Comparison of ENCODE assay signal across 21 cellular contexts in genomic region chr16:65510850-65511249, GRCh38.
DNase-seq lines count a peak whose midpoint lies in the region; ATAC-seq, FAIRE-seq and TF ChIP-seq lines count a peak whose summit lies in the region.
"Had no signal": no experiment of that assay in that cellular context is flagged by ENCODE, and none has a peak within 500 bp of the region (broad histone marks: within the 10 kb centered on the region; RNA-seq: fewer than 3 reads in every experiment).

No MANE protein-coding gene starts in this region.

- no peak for FAIRE-seq in HepG2 (lab: Jason Lieb, UNC)
- FAIRE-seq: GM18507, pancreas had no signal

- TF ChIP-seq EP300 in HepG2 (IDR thresholded peaks at IDR 0.05; ENCODE audit: low read depth in 2 of 2, low read length in 2 of 2) (no peak), HepG2 (CRISPR knock-in tag; IDR thresholded peaks at IDR 0.05; ENCODE audit: borderline replicate concordance) (no peak)

- no peak for TF ChIP-seq RAD21 in HepG2 (CRISPR knock-in tag; IDR thresholded peaks at IDR 0.05)

- H3K36me3 ChIP-seq in HepG2 (replicated peaks in 1 of 2; ENCODE audit: control insufficient read depth in 1 of 2, insufficient read depth in 2 of 2, low read length in 2 of 2) (no peaks in the 10 kb centered on the region), right lobe of liver (no peaks in the 10 kb centered on the region), mesendoderm (ENCODE audit: control insufficient read depth, insufficient read depth, low read length) (no peaks in the 10 kb centered on the region)
- H3K36me3 ChIP-seq: pancreas, spleen had no signal

- no peak overlapping the region for H3K4ac ChIP-seq in mesendoderm (ENCODE audit: low read depth, low read length)

- no peak overlapping the region for H4K5ac ChIP-seq in mesendoderm (ENCODE audit: low read length)

- H3K56ac ChIP-seq in mesendoderm (ENCODE audit: low read length) = peak overlapping the region; percentile 47

- no peaks in the 10 kb centered on the region for H4K20me1 ChIP-seq in HepG2 (ENCODE audit: insufficient read depth, low read length)

- H3K9ac ChIP-seq in HepG2 (ENCODE audit: insufficient read depth, low read depth, low read length) = no peak overlapping the region
- no peak overlapping the region for H3K9ac ChIP-seq in mesendoderm (ENCODE audit: low read length)
- H3K9ac ChIP-seq: GM23248 had no signal

- WGBS in HepG2 (ENCODE audit: low lambda C conversion rate) = 0% methylated on average over 7 of the region's 7 CpGs
- WGBS in right lobe of liver (ENCODE audit: insufficient coverage, low coverage, low lambda C conversion rate, missing lambda C conversion rate) = 25% methylated on average over 6 of the region's 7 CpGs
- WGBS in mesendoderm (ENCODE audit: extremely low coverage, insufficient coverage, low lambda C conversion rate) = no CpG with 5 or more reads among the region's 7 CpGs

- no peak overlapping the region for H2AFZ ChIP-seq in HepG2 (ENCODE audit: low read length)
- H2AFZ ChIP-seq: GM23248 had no signal

- H3K79me1 ChIP-seq in mesendoderm (ENCODE audit: low read length) = no peaks in the 10 kb centered on the region

- H3K27me3 ChIP-seq in HepG2 (ENCODE audit: control insufficient read depth in 1 of 2, insufficient read depth in 2 of 2, low read length in 2 of 2) = no peaks in the 10 kb centered on the region
- no peaks in the 10 kb centered on the region for H3K27me3 ChIP-seq in right lobe of liver
- H3K27me3 ChIP-seq in mesendoderm (ENCODE audit: insufficient read depth, low read length, poor library complexity) = no peaks in the 10 kb centered on the region
- H3K27me3 ChIP-seq: spleen had no signal

- H3K23ac ChIP-seq in mesendoderm (ENCODE audit: low read length) = peak overlapping the region; percentile 34

- CTCF ChIA-PET in HepG2 (lab: Yijun Ruan, JAX; ENCODE audit: low intra/inter-chr PET ratio, low total read pairs) = no interaction called here

- H3K4me1 ChIP-seq in HepG2 (ENCODE audit: insufficient read depth, low read length) = no peaks in the 10 kb centered on the region
- no peaks in the 10 kb centered on the region for H3K4me1 ChIP-seq in right lobe of liver
- H3K4me1 ChIP-seq in mesendoderm (ENCODE audit: control insufficient read depth, low read depth, low read length) = peaks cover 9% of the 10 kb centered on the region
- H3K4me1 ChIP-seq: pancreas, spleen had no signal

- TF ChIP-seq CTCF in HepG2 (CRISPR knock-in tag; IDR thresholded peaks at IDR 0.05) (no peak), right lobe of liver (IDR thresholded peaks at IDR 0.05) (no peak), choroid plexus epithelial cell (conservative IDR thresholded peaks at IDR 0.05; ENCODE audit: low read depth, low read length) (no peak)

- no peak overlapping the region for H2BK15ac ChIP-seq in mesendoderm (replicated peaks; ENCODE audit: low read depth)

- no peak overlapping the region for H4K8ac ChIP-seq in mesendoderm (ENCODE audit: low read depth, low read length)

- H3K27ac ChIP-seq in HepG2 (ENCODE audit: extremely low read length, insufficient read depth, low read length) (no peak overlapping the region), right lobe of liver (no peak overlapping the region), mesendoderm (ENCODE audit: low read depth, low read length) (peak overlapping the region; percentile 7)
- H3K27ac ChIP-seq: GM23248, pancreas, spleen had no signal

- H3K79me2 ChIP-seq in HepG2 (ENCODE audit: insufficient read depth, low read length) (no peaks in the 10 kb centered on the region), mesendoderm (ENCODE audit: control insufficient read depth, insufficient read depth, low read length) (no peaks in the 10 kb centered on the region)

- H3K4me2 ChIP-seq in HepG2 (ENCODE audit: low read depth, low read length) (no peak overlapping the region), mesendoderm (ENCODE audit: low read length) (no peak overlapping the region)

- H3K18ac ChIP-seq in mesendoderm (ENCODE audit: low read length) = peak overlapping the region; percentile 72

- peak overlapping the region; percentile 58 for H2BK5ac ChIP-seq in mesendoderm (ENCODE audit: low read length)

- ATAC-seq in HepG2 = no peak
- ATAC-seq in right lobe of liver = no peak
- ATAC-seq in GM21825 (IDR thresholded peaks at IDR 0.05; ENCODE audit: unreplicated experiment) = no peak
- ATAC-seq in GM21390 (IDR thresholded peaks at IDR 0.05; ENCODE audit: unreplicated experiment) = no peak
- no peak for ATAC-seq in GM21529 (IDR thresholded peaks at IDR 0.05; ENCODE audit: unreplicated experiment)
- ATAC-seq: left lobe of liver, pancreas, Right ventricle myocardium inferior had no signal

- H3K4me3 ChIP-seq in HepG2 (replicated peaks in 1 of 3; ENCODE audit: insufficient read depth in 1 of 3, low read depth in 2 of 3, low read length in 3 of 3) (no peak overlapping the region), right lobe of liver (no peak overlapping the region), choroid plexus epithelial cell (ENCODE audit: low read depth, low read length) (no peak overlapping the region), mesendoderm (ENCODE audit: low read length) (no peak overlapping the region)
- H3K4me3 ChIP-seq: coronary artery, GM23248, pancreas, spleen had no signal

- TF ChIP-seq POLR2A in HepG2 (IDR thresholded peaks at IDR 0.05; ENCODE audit: insufficient read depth in 1 of 2, low read depth in 2 of 2, low read length in 2 of 2) (no peak), right lobe of liver (IDR thresholded peaks at IDR 0.05) (no peak)

- no TSS peak for BruUV-seq in HepG2 (replicated peaks; lab: Mats Ljungman, UMichigan)

- 0 out of 2 replicates have a peak, but pooled peaks cover 13% of the 10 kb centered on the region for H3K9me3 ChIP-seq in HepG2 (ENCODE audit: low read length)
- no peaks in the 10 kb centered on the region for H3K9me3 ChIP-seq in right lobe of liver
- H3K9me3 ChIP-seq: pancreas, spleen had no signal

- intact Hi-C loops in HepG2 (cut with micrococcal nuclease; ENCODE audit: unreplicated experiment) (no loop called here), right lobe of liver (cut with DNase I) (no loop called here)

- POLR2A ChIA-PET in HepG2 (lab: Yijun Ruan, JAX) = no interaction called here

- DNase-seq in HepG2 (ENCODE audit: low spot score) (peak; percentile 29), right lobe of liver (no peak), choroid plexus epithelial cell (ENCODE audit: low read depth) (peak; percentile 95), mesendoderm (peak; percentile 83), CD1c-positive myeloid dendritic cell (ENCODE audit: extremely low spot score) (no peak)
- DNase-seq: activated naive CD4-positive, alpha-beta T cell; CD4-positive, CD25-positive, alpha-beta regulatory T cell; foreskin fibroblast; GM23248; NCI-H187; NCI-H510A; pancreas; spleen; T-helper 1 cell had no signal

- peak overlapping the region; percentile 47 for H2BK120ac ChIP-seq in mesendoderm (ENCODE audit: low read depth, low read length)

- in situ Hi-C loops in HepG2 (cut with HindIII; ENCODE audit: extremely low pct_ligation_motif_present, low pct_unique_long_range_greater_than_20kb) = no loop called here

- H2AK5ac ChIP-seq in mesendoderm (ENCODE audit: low read length) = no peak overlapping the region

TF ChIP-seq in HepG2, 621 proteins besides CTCF, POLR2A, EP300 and RAD21 (continues in another document):
- TF ChIP-seq, protein P1, sequence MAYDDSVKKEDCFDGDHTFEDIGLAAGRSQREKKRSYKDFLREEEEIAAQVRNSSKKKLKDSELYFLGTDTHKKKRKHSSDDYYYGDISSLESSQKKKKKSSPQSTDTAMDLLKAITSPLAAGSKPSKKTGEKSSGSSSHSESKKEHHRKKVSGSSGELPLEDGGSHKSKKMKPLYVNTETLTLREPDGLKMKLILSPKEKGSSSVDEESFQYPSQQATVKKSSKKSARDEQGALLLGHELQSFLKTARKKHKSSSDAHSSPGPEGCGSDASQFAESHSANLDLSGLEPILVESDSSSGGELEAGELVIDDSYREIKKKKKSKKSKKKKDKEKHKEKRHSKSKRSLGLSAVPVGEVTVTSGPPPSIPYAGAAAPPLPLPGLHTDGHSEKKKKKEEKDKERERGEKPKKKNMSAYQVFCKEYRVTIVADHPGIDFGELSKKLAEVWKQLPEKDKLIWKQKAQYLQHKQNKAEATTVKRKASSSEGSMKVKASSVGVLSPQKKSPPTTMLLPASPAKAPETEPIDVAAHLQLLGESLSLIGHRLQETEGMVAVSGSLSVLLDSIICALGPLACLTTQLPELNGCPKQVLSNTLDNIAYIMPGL (CRISPR knock-in tag; IDR thresholded peaks at IDR 0.05; ENCODE audit: borderline replicate concordance in 1 of 2, low read depth in 1 of 2) = no peak
- TF ChIP-seq KLF6 (CRISPR knock-in tag; IDR thresholded peaks at IDR 0.05) = no peak
- TF ChIP-seq ATF1 (CRISPR knock-in tag; IDR thresholded peaks at IDR 0.05) = no peak
- TF ChIP-seq, protein P2, sequence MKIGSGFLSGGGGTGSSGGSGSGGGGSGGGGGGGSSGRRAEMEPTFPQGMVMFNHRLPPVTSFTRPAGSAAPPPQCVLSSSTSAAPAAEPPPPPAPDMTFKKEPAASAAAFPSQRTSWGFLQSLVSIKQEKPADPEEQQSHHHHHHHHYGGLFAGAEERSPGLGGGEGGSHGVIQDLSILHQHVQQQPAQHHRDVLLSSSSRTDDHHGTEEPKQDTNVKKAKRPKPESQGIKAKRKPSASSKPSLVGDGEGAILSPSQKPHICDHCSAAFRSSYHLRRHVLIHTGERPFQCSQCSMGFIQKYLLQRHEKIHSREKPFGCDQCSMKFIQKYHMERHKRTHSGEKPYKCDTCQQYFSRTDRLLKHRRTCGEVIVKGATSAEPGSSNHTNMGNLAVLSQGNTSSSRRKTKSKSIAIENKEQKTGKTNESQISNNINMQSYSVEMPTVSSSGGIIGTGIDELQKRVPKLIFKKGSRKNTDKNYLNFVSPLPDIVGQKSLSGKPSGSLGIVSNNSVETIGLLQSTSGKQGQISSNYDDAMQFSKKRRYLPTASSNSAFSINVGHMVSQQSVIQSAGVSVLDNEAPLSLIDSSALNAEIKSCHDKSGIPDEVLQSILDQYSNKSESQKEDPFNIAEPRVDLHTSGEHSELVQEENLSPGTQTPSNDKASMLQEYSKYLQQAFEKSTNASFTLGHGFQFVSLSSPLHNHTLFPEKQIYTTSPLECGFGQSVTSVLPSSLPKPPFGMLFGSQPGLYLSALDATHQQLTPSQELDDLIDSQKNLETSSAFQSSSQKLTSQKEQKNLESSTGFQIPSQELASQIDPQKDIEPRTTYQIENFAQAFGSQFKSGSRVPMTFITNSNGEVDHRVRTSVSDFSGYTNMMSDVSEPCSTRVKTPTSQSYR (CRISPR knock-in tag; IDR thresholded peaks at IDR 0.05; ENCODE audit: borderline replicate concordance) = no peak
- no peak for TF ChIP-seq HNRNPH1 (optimal IDR thresholded peaks at IDR 0.05; ENCODE audit: low read depth, low read length)
- TF ChIP-seq ZNF331 (CRISPR knock-in tag; IDR thresholded peaks at IDR 0.05) = no peak
- no peak for TF ChIP-seq ZFP41 (CRISPR knock-in tag; IDR thresholded peaks at IDR 0.05; ENCODE audit: borderline replicate concordance)
- TF ChIP-seq ZKSCAN1 (IDR thresholded peaks at IDR 0.05; ENCODE audit: low read length) = no peak

Comparison
In these comparisons a context has a peak if more than half of its experiments do, and no peak if none do; other contexts are left out.
1. DNase-seq: peak in HepG2 (single experiment), choroid plexus epithelial cell (single experiment) and mesendoderm (single experiment); none in right lobe of liver (0 of 3) and CD1c-positive myeloid dendritic cell (single experiment).